Comparison of ENCODE assay signal across 12 cellular contexts in genomic region chr1:185499986-185500626, GRCh38.
DNase-seq lines count a peak whose midpoint lies in the region; ATAC-seq lines count a peak whose summit lies in the region.
"Had no signal": no experiment of that assay in that cellular context is flagged by ENCODE, and none has a peak within 500 bp of the region (broad histone marks: within the 10 kb centered on the region; RNA-seq: fewer than 3 reads in every experiment).

No MANE protein-coding gene starts in this region.

- no peak overlapping the region for H2AFZ ChIP-seq in ACC112 (ENCODE audit: low read length, unreplicated experiment)

- H3K27me3 Mint-ChIP-seq in activated T-helper 17 cell treated with anti-CD3 and anti-CD28 coated beads, Interleukin-2, amount 50 U/mL, for 72 hours: no peaks in the 10 kb centered on the region

- peaks cover 16% of the 10 kb centered on the region for H3K4me1 Mint-ChIP-seq in activated T-helper 17 cell treated with anti-CD3 and anti-CD28 coated beads, Interleukin-2, amount 50 U/mL, for 72 hours

- peak overlapping the region; percentile 79 for H3K27ac Mint-ChIP-seq in activated T-helper 17 cell treated with anti-CD3 and anti-CD28 coated beads, Interleukin-2, amount 50 U/mL, for 72 hours
- H3K27ac Mint-ChIP-seq: T-helper 17 cell had no signal

- DNase-seq in GM04503 (ENCODE audit: low read depth) (peak; percentile 81), foreskin melanocyte (peak; percentile 85), NCI-H446 (lab: John Stamatoyannopoulos, UW) (no peak), NOMO-1 (lab: John Stamatoyannopoulos, UW; ENCODE audit: unreplicated experiment in 2 of 2) (no peak)
- DNase-seq: activated naive CD4-positive, alpha-beta T cell treated with anti-CD3 and anti-CD28 coated beads, Interleukin-2, amount 50 U/mL, for 16 hours; DMS53; NCI-H524; T-helper 17 cell had no signal

- ATAC-seq in activated T-helper 17 cell treated with anti-CD3 and anti-CD28 coated beads, Interleukin-2, amount 50 U/mL, for 72 hours (replicated peaks): peak; percentile 94
- no peak for ATAC-seq in HG03565 (IDR thresholded peaks at IDR 0.05; ENCODE audit: unreplicated experiment)
- no peak for ATAC-seq in HG03469 (IDR thresholded peaks at IDR 0.05; ENCODE audit: unreplicated experiment)
- ATAC-seq: T-helper 17 cell had no signal

- peak overlapping the region; percentile 29; the same call in 1 of the 2 replicates for H3K4me3 ChIP-seq in ACC112 (ENCODE audit: low read depth, low read length)

- H3K79me2 ChIP-seq in ACC112 (ENCODE audit: control insufficient read depth, insufficient read depth, low read length, unreplicated experiment): no peaks in the 10 kb centered on the region

- H3K36me3 Mint-ChIP-seq in activated T-helper 17 cell treated with anti-CD3 and anti-CD28 coated beads, Interleukin-2, amount 50 U/mL, for 72 hours (ENCODE audit: low read depth): no peaks in the 10 kb centered on the region

- H3K4me1 ChIP-seq in ACC112 (ENCODE audit: control insufficient read depth, insufficient read depth, low read length, unreplicated experiment): peaks cover 6% of the 10 kb centered on the region

- no peaks in the 10 kb centered on the region; the same call in 1 of the 2 replicates for H3K27me3 ChIP-seq in ACC112 (ENCODE audit: insufficient read depth, low read length)

- peak overlapping the region; percentile 58 for H3K27ac ChIP-seq in ACC112 (ENCODE audit: low read depth, low read length)

- H3K9me3 Mint-ChIP-seq in activated T-helper 17 cell treated with anti-CD3 and anti-CD28 coated beads, Interleukin-2, amount 50 U/mL, for 72 hours: no peaks in the 10 kb centered on the region

- peak overlapping the region; percentile 64 for H3K4me3 Mint-ChIP-seq in activated T-helper 17 cell treated with anti-CD3 and anti-CD28 coated beads, Interleukin-2, amount 50 U/mL, for 72 hours
- H3K4me3 Mint-ChIP-seq: T-helper 17 cell had no signal

- H3K36me3 ChIP-seq in ACC112 (ENCODE audit: insufficient read depth, low read length): no peaks in the 10 kb centered on the region

Comparison
In these comparisons a context has a peak if more than half of its experiments do, and no peak if none do; other contexts are left out.
1. DNase-seq: peak in GM04503 (single experiment) and foreskin melanocyte (single experiment); none in NCI-H446 (0 of 2) and NOMO-1 (0 of 2).